18 cellular contexts compared by ENCODE assay signal in genomic region chr7:47466832-47467231, GRCh38.
"Had no signal": no experiment of that assay in that cellular context is flagged by ENCODE, and none has a peak within 500 bp of the region (broad histone marks: within the 10 kb centered on the region; RNA-seq: fewer than 3 reads in every experiment).

No MANE protein-coding gene starts in this region.

- H3K27ac Mint-ChIP-seq: activated T-helper 17 cell treated with anti-CD3 and anti-CD28 coated beads, Interleukin-2, amount 50 U/mL, for 72 hours; endodermal cell; naive thymus-derived CD4-positive, alpha-beta T cell; T-cell had no signal

- H3K4me1 Mint-ChIP-seq: activated T-helper 17 cell treated with anti-CD3 and anti-CD28 coated beads, Interleukin-2, amount 50 U/mL, for 72 hours; naive thymus-derived CD4-positive, alpha-beta T cell; T-cell had no signal

- H3K36me3 ChIP-seq: suprapubic skin had no signal

- H3K4me3 ChIP-seq: dorsolateral prefrontal cortex, lung, SK-N-MC, smooth muscle cell, suprapubic skin had no signal

- ATAC-seq: activated T-helper 17 cell treated with anti-CD3 and anti-CD28 coated beads, Interleukin-2, amount 50 U/mL, for 72 hours; naive thymus-derived CD4-positive, alpha-beta T cell; T-cell had no signal

- H3K27me3 Mint-ChIP-seq: activated T-helper 17 cell treated with anti-CD3 and anti-CD28 coated beads, Interleukin-2, amount 50 U/mL, for 72 hours; T-cell had no signal

- H3K27me3 ChIP-seq: suprapubic skin had no signal

- H3K36me3 Mint-ChIP-seq: naive thymus-derived CD4-positive, alpha-beta T cell; T-cell had no signal

- H3K4me3 Mint-ChIP-seq: activated T-helper 17 cell treated with anti-CD3 and anti-CD28 coated beads, Interleukin-2, amount 50 U/mL, for 72 hours; endodermal cell; naive thymus-derived CD4-positive, alpha-beta T cell; T-cell had no signal

- H3K4me1 ChIP-seq: suprapubic skin had no signal

- H3K27ac ChIP-seq: dorsolateral prefrontal cortex, SK-N-MC, suprapubic skin had no signal

- H3K9me3 ChIP-seq: suprapubic skin had no signal

- DNase-seq: activated CD4-positive, alpha-beta T cell treated with anti-CD3 and anti-CD28 coated beads for 1 hour; activated CD4-positive, alpha-beta T cell treated with anti-CD3 and anti-CD28 coated beads, Interleukin-2, amount 50 U/mL, for 4 hours; activated naive CD4-positive, alpha-beta T cell treated with Interleukin-2 at 50 U/mL for 16 hours; activated T-cell treated with anti-CD3 and anti-CD28 coated beads for 4 hours; dorsolateral prefrontal cortex; endodermal cell; kidney glomerular epithelial cell; naive thymus-derived CD4-positive, alpha-beta T cell; stimulated activated CD4-positive, alpha-beta T cell treated with anti-CD3 and anti-CD28 coated beads, Interleukin-4, amount 100 ng/mL, for 4 hours; stimulated activated CD8-positive, alpha-beta memory T cell treated with anti-CD3 and anti-CD28 coated beads, Interleukin-4, amount 100 ng/mL, for 48 hours; stimulated activated naive CD4-positive, alpha-beta T cell treated with Interleukin-2 at 50 U/mL for 16 hours; T-cell; T-helper 9 cell had no signal

- H3K9me3 Mint-ChIP-seq: activated T-helper 17 cell treated with anti-CD3 and anti-CD28 coated beads, Interleukin-2, amount 50 U/mL, for 72 hours; endodermal cell; naive thymus-derived CD4-positive, alpha-beta T cell; T-cell had no signal
